In the genomic region with DNA sequence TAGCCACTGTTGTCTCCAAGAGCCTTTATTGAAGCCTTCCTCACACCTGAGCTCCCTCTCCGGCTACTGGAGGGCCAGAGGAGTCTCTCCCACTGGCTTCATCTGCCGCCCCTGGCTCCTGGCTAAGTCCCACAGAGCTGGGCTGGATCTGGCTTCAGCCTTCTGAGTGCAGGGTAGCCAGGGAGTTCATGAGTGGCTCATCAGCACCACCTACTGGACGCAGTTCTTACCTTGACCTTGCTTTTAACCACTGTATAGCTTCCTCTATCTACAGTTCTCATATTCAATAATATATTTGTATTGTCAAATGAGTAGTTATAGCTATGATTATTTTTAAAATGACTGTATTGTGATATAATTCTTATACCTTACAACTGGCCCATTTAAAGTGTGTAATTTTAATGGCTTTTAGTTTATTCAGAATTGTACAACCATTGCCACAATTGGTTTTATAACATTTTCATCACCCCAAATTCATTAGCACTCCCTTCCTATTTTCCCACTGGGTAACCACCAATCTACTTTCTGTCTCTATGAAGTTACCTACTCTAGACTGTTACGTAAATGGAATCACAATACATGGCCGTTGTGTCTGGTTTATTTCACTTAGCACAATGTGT, we compare ENCODE assay signal across 8 cellular contexts. TPM values are rescaled to one million over a fixed set of nuclear protein-coding genes. Genes with fewer than 3 reads are reported as not detected.
DNase-seq lines count a peak whose midpoint lies in the region; ATAC-seq and TF ChIP-seq lines count a peak whose summit lies in the region.

No MANE protein-coding gene starts in this region.

- peaks cover 0 to 14% (median 9%) of the 10 kb centered on the region in 4 donors for H3K4me1 ChIP-seq in esophagus muscularis mucosa

- no peaks in the 10 kb centered on the region for H3K36me3 ChIP-seq in esophagus muscularis mucosa

- 22% methylated on average over 5 of the region's 5 CpGs for WGBS in esophagus muscularis mucosa

- peaks cover 14 to 18% of the 10 kb centered on the region in 2 donors for H3K27me3 Mint-ChIP-seq in natural killer cell (ENCODE audit: low read depth in 2 of 2)

- TF ChIP-seq CTCF in esophagus muscularis mucosa (IDR thresholded peaks at IDR 0.05) (peak; percentile 66 to 81 (median 79)), natural killer cell (IDR thresholded peaks at IDR 0.05) (peak; percentile 92)

- no peaks in the 10 kb centered on the region for H3K36me3 Mint-ChIP-seq in natural killer cell

- peaks cover 0 to 12% (median 0%) of the 10 kb centered on the region in 4 donors for H3K27me3 ChIP-seq in esophagus muscularis mucosa

- intact Hi-C loops in esophagus muscularis mucosa (cut with DNase I) (loop anchor here (2.0 to 5.0 kb wide), 2 partner anchors 199 to 355 kb away; no protein-coding TSS in a partner anchor), natural killer cell (cut with micrococcal nuclease) (loop anchor here (1.0 kb wide), 2 partner anchors 199 to 356 kb away; no protein-coding TSS in a partner anchor)

- H3K9me3 ChIP-seq in esophagus muscularis mucosa: peaks cover 0 to 10% (median 5%) of the 10 kb centered on the region in 4 donors

- no peaks in the 10 kb centered on the region for H3K9me3 Mint-ChIP-seq in natural killer cell

- DNase-seq in DMS79 (lab: John Stamatoyannopoulos, UW): peak; percentile 30
- DNase-seq in Jurkat, Clone E6-1 (ENCODE audit: low read depth, low spot score): peak; percentile 69
- DNase-seq in OCI-M2 (lab: John Stamatoyannopoulos, UW; ENCODE audit: unreplicated experiment): peak; percentile 63
- DNase-seq in activated T-cell treated with anti-CD3 and anti-CD28 coated beads for 4 hours: peak; percentile 72
- DNase-seq in esophagus muscularis mucosa (ENCODE audit: extremely low spot score): peak; percentile 95
- peak; percentile 67 for DNase-seq in natural killer cell
- DNase-seq in stimulated activated naive CD4-positive, alpha-beta T cell (lab: John Stamatoyannopoulos, UW): peak; percentile 16 to 67 (median 60)

- TF ChIP-seq POLR2A in esophagus muscularis mucosa (IDR thresholded peaks at IDR 0.05; ENCODE audit: low read depth): no peak

- H3K4me1 Mint-ChIP-seq in natural killer cell: no peaks in the 10 kb centered on the region

- H3K27ac Mint-ChIP-seq in natural killer cell: no peak overlapping the region

- no peak overlapping the region for H3K4me3 Mint-ChIP-seq in natural killer cell

- peak; percentile 98 for ATAC-seq in GM21619 (IDR thresholded peaks at IDR 0.05; ENCODE audit: unreplicated experiment)
- peak; percentile 92 to 99 (median 99) for ATAC-seq in natural killer cell

- H3K27ac ChIP-seq in esophagus muscularis mucosa (replicated peaks in 1 of 4): no peak overlapping the region

- H3K4me3 ChIP-seq in Jurkat, Clone E6-1 (ENCODE audit: low read length): no peak overlapping the region
- no peak overlapping the region for H3K4me3 ChIP-seq in esophagus muscularis mucosa

- no peak for TF ChIP-seq EP300 in esophagus muscularis mucosa (IDR thresholded peaks at IDR 0.05)

RNA-seq across cellular contexts. Expression of a gene that starts 17.7 kb away (rescaled TPM):
- polyA plus RNA-seq in Jurkat, Clone E6-1 (2012; ENCODE audit: insufficient read depth, insufficient read length): not detected
- total RNA-seq in esophagus muscularis mucosa (not detected), natural killer cell (under 1 TPM; 0.31 to 0.60 (median 0.57) TPM)

RNA-seq across cellular contexts. Expression of a gene that starts 45.6 kb away (rescaled TPM):
- polyA plus RNA-seq in Jurkat, Clone E6-1 (2012; ENCODE audit: insufficient read depth, insufficient read length): 3.6 TPM
- total RNA-seq in esophagus muscularis mucosa: 10 to 100 TPM; 13.9 to 19.1 (median 17.2) TPM
- total RNA-seq in natural killer cell: 10 to 100 TPM; 28.4 to 36.7 (median 36.3) TPM

RNA-seq across cellular contexts. Expression of a gene that starts 55.9 kb away (rescaled TPM):
- polyA plus RNA-seq in Jurkat, Clone E6-1 (2012; ENCODE audit: insufficient read depth, insufficient read length): 138 TPM
- total RNA-seq in esophagus muscularis mucosa (10 to 100 TPM; 31.1 to 52.5 (median 42.9) TPM), natural killer cell (100 to 1,000 TPM; 147 to 167 (median 153) TPM)

Comparison
In these comparisons a context has a peak if more than half of its experiments do, and no peak if none do; other contexts are left out.
1. DNase-seq: peak in every context shown above with its lines; median percentile 95 in esophagus muscularis mucosa; 72 in activated T-cell treated with anti-CD3 and anti-CD28 coated beads for 4 hours; 69 in Jurkat, Clone E6-1; 67 in natural killer cell; 63 in OCI-M2; 60 in stimulated activated naive CD4-positive, alpha-beta T cell; 30 in DMS79.